ENCODE assay signal across 1 cellular context in genomic region chr1:57215175-57215574, GRCh38.
TF ChIP-seq lines count a peak whose summit lies in the region.

No MANE protein-coding gene starts in this region.

TF ChIP-seq in WTC11, 78 proteins besides CTCF, POLR2A, EP300 and RAD21 (continued from another document):
- no peak for TF ChIP-seq HMGXB4 (CRISPR knock-in tag; IDR thresholded peaks at IDR 0.05)
- TF ChIP-seq ZNF263 (CRISPR knock-in tag; IDR thresholded peaks at IDR 0.05; ENCODE audit: low read depth): no peak
- no peak for TF ChIP-seq E2F5 (CRISPR knock-in tag; IDR thresholded peaks at IDR 0.05)
